ENCODE assay signal across 1 cellular context in the genomic region with DNA sequence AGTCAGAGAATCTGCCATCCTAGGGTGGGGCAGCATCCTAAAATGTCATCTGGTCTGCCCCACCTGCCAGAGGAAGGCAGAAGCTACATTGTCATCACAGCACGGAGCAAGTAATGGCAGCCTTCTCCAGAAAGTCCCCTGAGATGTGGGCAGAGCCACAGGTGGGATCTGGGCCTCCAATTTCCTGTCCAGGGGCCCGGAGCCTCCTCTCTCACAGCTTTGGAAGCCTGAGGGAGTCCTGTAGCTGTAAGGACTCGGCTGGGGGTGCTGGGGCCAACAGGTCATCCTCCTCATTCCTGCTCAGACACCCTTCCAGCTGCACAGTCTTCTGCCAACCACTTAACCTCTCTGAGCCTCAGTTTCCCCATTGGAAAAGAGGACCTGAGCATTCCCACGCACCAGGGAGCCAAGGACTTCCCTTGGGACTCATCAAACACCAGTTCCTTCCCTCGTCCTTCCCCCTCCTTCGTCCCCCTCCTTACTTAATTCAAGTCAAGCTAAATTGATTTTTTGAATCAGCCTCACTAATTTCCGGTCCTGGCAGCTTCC.
TF ChIP-seq lines count a peak whose summit lies in the region.

No MANE protein-coding gene starts in this region.

TF ChIP-seq in A549, 52 proteins besides CTCF, POLR2A, EP300 and RAD21 (continued from another document):
- TF ChIP-seq, protein P1, sequence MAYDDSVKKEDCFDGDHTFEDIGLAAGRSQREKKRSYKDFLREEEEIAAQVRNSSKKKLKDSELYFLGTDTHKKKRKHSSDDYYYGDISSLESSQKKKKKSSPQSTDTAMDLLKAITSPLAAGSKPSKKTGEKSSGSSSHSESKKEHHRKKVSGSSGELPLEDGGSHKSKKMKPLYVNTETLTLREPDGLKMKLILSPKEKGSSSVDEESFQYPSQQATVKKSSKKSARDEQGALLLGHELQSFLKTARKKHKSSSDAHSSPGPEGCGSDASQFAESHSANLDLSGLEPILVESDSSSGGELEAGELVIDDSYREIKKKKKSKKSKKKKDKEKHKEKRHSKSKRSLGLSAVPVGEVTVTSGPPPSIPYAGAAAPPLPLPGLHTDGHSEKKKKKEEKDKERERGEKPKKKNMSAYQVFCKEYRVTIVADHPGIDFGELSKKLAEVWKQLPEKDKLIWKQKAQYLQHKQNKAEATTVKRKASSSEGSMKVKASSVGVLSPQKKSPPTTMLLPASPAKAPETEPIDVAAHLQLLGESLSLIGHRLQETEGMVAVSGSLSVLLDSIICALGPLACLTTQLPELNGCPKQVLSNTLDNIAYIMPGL (CRISPR knock-in tag; IDR thresholded peaks at IDR 0.05; ENCODE audit: borderline replicate concordance): no peak
- TF ChIP-seq, protein P2, sequence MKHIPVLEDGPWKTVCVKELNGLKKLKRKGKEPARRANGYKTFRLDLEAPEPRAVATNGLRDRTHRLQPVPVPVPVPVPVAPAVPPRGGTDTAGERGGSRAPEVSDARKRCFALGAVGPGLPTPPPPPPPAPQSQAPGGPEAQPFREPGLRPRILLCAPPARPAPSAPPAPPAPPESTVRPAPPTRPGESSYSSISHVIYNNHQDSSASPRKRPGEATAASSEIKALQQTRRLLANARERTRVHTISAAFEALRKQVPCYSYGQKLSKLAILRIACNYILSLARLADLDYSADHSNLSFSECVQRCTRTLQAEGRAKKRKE (CRISPR knock-in tag; IDR thresholded peaks at IDR 0.05; ENCODE audit: low read depth): 0 out of 2 replicates have a peak, but pooled peaks have one; percentile 50
- TF ChIP-seq ZSCAN20 (CRISPR knock-in tag; IDR thresholded peaks at IDR 0.05) (0 out of 2 replicates have a peak, but pooled peaks have one; percentile 53), HOXB13 (CRISPR knock-in tag; IDR thresholded peaks at IDR 0.05; ENCODE audit: low read depth) (peak; percentile 74)
